In genomic region chr4:171717231-171717720, GRCh38 we compare ENCODE assay signal across 26 cellular contexts.
"Had no signal": no experiment of that assay in that cellular context is flagged by ENCODE, and none has a peak within 500 bp of the region (broad histone marks: within the 10 kb centered on the region; RNA-seq: fewer than 3 reads in every experiment).

No MANE protein-coding gene starts in this region.

- H3K4me1 ChIP-seq: colonic mucosa, esophagus muscularis mucosa, esophagus squamous epithelium, foreskin keratinocyte, gastrocnemius medialis, gastroesophageal sphincter, heart left ventricle, heart right ventricle had no signal

- DNase-seq: colonic mucosa; cortex of kidney; dermis blood vessel endothelial cell; dorsolateral prefrontal cortex; effector CD4-positive, alpha-beta T cell; effector CD8-positive, alpha-beta T cell; effector memory CD4-positive, alpha-beta T cell; effector memory CD8-positive, alpha-beta T cell; erythroblast; esophagus squamous epithelium; foreskin fibroblast; foreskin keratinocyte; foreskin melanocyte; gastrocnemius medialis; glutamatergic neuron; head of caudate nucleus; heart left ventricle; heart right ventricle had no signal

- H3K4me3 ChIP-seq: colonic mucosa, coronary artery, dorsolateral prefrontal cortex, esophagus muscularis mucosa, esophagus squamous epithelium, gastrocnemius medialis, gastroesophageal sphincter, heart left ventricle, heart right ventricle had no signal

- H3K9me3 ChIP-seq: colonic mucosa, gastrocnemius medialis, gastroesophageal sphincter had no signal

- H3K27me3 ChIP-seq: colonic mucosa, dorsolateral prefrontal cortex, esophagus muscularis mucosa, esophagus squamous epithelium, foreskin keratinocyte, gastrocnemius medialis, gastroesophageal sphincter, heart left ventricle, heart right ventricle had no signal

- H3K27ac ChIP-seq: colonic mucosa, coronary artery, dorsolateral prefrontal cortex, epithelial cell of prostate, esophagus muscularis mucosa, esophagus squamous epithelium, foreskin keratinocyte, gastrocnemius medialis, gastroesophageal sphincter, heart left ventricle, heart right ventricle had no signal

- FAIRE-seq: colon, endometrium, endothelial cell of umbilical vein, frontal cortex had no signal

- H3K36me3 ChIP-seq: colonic mucosa, esophagus muscularis mucosa, esophagus squamous epithelium, gastrocnemius medialis, gastroesophageal sphincter, heart left ventricle, heart right ventricle had no signal
